ENCODE assay signal across 14 cellular contexts in the genomic region with DNA sequence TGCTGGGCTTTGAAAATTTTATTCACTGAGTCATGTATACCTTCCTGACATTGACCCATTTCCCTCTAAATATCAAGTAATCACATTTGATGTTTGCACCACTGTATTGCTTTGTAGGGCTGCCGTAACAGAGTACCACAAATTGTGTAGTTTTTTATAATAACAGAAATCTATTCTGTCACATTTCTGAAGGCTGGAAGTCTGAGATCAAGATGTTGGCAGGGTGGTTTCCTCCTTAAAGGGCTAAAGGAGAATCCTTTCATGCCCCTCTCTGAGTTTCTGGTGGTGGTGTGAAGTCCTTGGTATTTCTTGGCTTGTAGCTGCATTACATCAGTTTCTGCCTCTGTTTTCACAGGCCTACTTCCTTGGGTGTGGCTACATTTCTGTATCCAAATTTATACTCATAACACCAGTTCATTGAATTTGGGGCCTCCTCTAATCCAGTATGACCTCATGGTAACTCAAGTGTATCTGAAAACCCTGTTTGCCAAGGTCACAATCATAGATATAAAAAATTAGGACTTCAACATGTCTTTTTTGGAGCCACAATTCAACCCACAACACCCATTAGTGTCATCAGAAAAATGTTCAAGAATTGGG. TPM values are rescaled to one million over a fixed set of nuclear protein-coding genes. Genes with fewer than 3 reads are reported as not detected.
DNase-seq lines count a peak whose midpoint lies in the region; ATAC-seq, FAIRE-seq and TF ChIP-seq lines count a peak whose summit lies in the region.
"Had no signal": no experiment of that assay in that cellular context is flagged by ENCODE, and none has a peak within 500 bp of the region (broad histone marks: within the 10 kb centered on the region; RNA-seq: fewer than 3 reads in every experiment).

No MANE protein-coding gene starts in this region.

- peak; percentile 80 for FAIRE-seq in H54 (lab: Jason Lieb, UNC)

- no peak overlapping the region for H3K9ac ChIP-seq in adipocyte (ENCODE audit: low read length)
- H3K9ac ChIP-seq: BLaER1 treated with 17β-estradiol and CSF1 and Interleukin-3, amounts not matched to agents 10 nM and 100 nM had no signal

- H3K79me2 ChIP-seq in ACC112 (ENCODE audit: control insufficient read depth, insufficient read depth, low read length, unreplicated experiment): no peaks in the 10 kb centered on the region

- DNase-seq in H54 (ENCODE audit: insufficient read length, low spot score): no peak
- peak; percentile 39 for DNase-seq in adipocyte (ENCODE audit: low read depth)
- DNase-seq in heart right ventricle: no peak
- no peak for DNase-seq in NCI-H2107 treated with DMSO at 0.1 percent for 48 hours (lab: John Stamatoyannopoulos, UW; ENCODE audit: unreplicated experiment)
- DNase-seq in iPS-NIHi7 (ENCODE audit: extremely low spot score): no peak
- DNase-seq: caudate nucleus, NCI-H1694 treated with DMSO at 0.1 percent for 48 hours, occipital lobe had no signal

- intact Hi-C loops in heart right ventricle (cut with DNase I): no loop called here

- H3K4me3 ChIP-seq in ACC112 (ENCODE audit: low read depth, low read length): no peak overlapping the region
- H3K4me3 ChIP-seq in adipocyte (ENCODE audit: low read length): no peak overlapping the region
- H3K4me3 ChIP-seq in heart right ventricle: no peak overlapping the region
- H3K4me3 ChIP-seq: BLaER1 treated with 17β-estradiol and CSF1 and Interleukin-3, amounts not matched to agents 10 nM and 100 nM had no signal

- H3K36me3 ChIP-seq in ACC112 (ENCODE audit: insufficient read depth, low read length) (no peaks in the 10 kb centered on the region), adipocyte (ENCODE audit: control insufficient read depth, insufficient read depth, low read length, severe bottlenecking) (no peaks in the 10 kb centered on the region), heart right ventricle (no peaks in the 10 kb centered on the region)
- H3K36me3 ChIP-seq: BLaER1 treated with 17β-estradiol and CSF1 and Interleukin-3, amounts not matched to agents 10 nM and 100 nM had no signal

- TF ChIP-seq CTCF in heart right ventricle (IDR thresholded peaks at IDR 0.05): no peak

- H3K27ac ChIP-seq in ACC112 (ENCODE audit: low read depth, low read length): peak overlapping the region; percentile 61
- peak overlapping the region in 2 of 10 donors; percentile 41 to 45 for H3K27ac ChIP-seq in heart right ventricle
- H3K27ac ChIP-seq: foreskin keratinocyte had no signal

- ATAC-seq in heart right ventricle: peak in 6 of 8 donors; percentile 58 to 77 (median 68)
- no peak for ATAC-seq in GM18519 (IDR thresholded peaks at IDR 0.05; ENCODE audit: low FRiP score, unreplicated experiment)
- ATAC-seq in GM18858 (IDR thresholded peaks at IDR 0.05; ENCODE audit: unreplicated experiment): no peak
- ATAC-seq: foreskin keratinocyte, left lobe of liver had no signal

- no peaks in the 10 kb centered on the region for H3K27me3 ChIP-seq in ACC112 (ENCODE audit: insufficient read depth, low read length)
- peaks cover 7% of the 10 kb centered on the region for H3K27me3 ChIP-seq in adipocyte (replicated peaks; ENCODE audit: control insufficient read depth, insufficient read depth, low read length)
- no peaks in the 10 kb centered on the region for H3K27me3 ChIP-seq in heart right ventricle
- H3K27me3 ChIP-seq: BLaER1 treated with 17β-estradiol and CSF1 and Interleukin-3, amounts not matched to agents 10 nM and 100 nM had no signal

- H2AFZ ChIP-seq in ACC112 (ENCODE audit: low read length, unreplicated experiment): peak overlapping the region; percentile 22

- H3K9me3 ChIP-seq in adipocyte (ENCODE audit: control insufficient read depth, low read length) (no peaks in the 10 kb centered on the region), heart right ventricle (peaks cover 0 to 15% (median 0%) of the 10 kb centered on the region in 11 donors)

- WGBS in heart right ventricle, 2 donors: 72 to 76% methylated on average over 1 of the region's 1 CpG

- TF ChIP-seq POLR2A in H54 (IDR thresholded peaks at IDR 0.05; ENCODE audit: low read depth, low read length): no peak

- H3K4me1 ChIP-seq in ACC112 (ENCODE audit: control insufficient read depth, insufficient read depth, low read length, unreplicated experiment): peaks cover 13% of the 10 kb centered on the region
- peaks cover 2% of the 10 kb centered on the region for H3K4me1 ChIP-seq in adipocyte (ENCODE audit: control insufficient read depth, insufficient read depth, low read length)
- peaks cover 0 to 15% (median 4%) of the 10 kb centered on the region in 9 donors for H3K4me1 ChIP-seq in heart right ventricle

RNA-seq across cellular contexts. Expression of a gene that starts 29.1 kb away (rescaled TPM):
- total RNA-seq in heart right ventricle: 10 to 100 TPM; 55.9 to 94.7 (median 68.7) TPM
- 10 to 100 TPM; 19.5 to 36.3 TPM for polyA plus RNA-seq in heart right ventricle

RNA-seq across cellular contexts. Expression of a gene that starts 58.7 kb away (rescaled TPM):
- total RNA-seq in heart right ventricle: 10 to 100 TPM in 4 of 10 donors, 1 to 10 TPM in 3, under 1 TPM in 2, not detected in 1; 0.39 to 47.0 (median 6.8) TPM
- 10 to 100 TPM in 1 of 2 donors, 1 to 10 TPM in 1; 6.5 to 17.2 TPM for polyA plus RNA-seq in heart right ventricle
- total RNA-seq: foreskin keratinocyte, left lobe of liver, occipital lobe had no signal
- polyA plus RNA-seq: foreskin keratinocyte had no signal

Comparison
In these comparisons a context has a peak if more than half of its experiments do, and no peak if none do; other contexts are left out.
1. ATAC-seq: peak in heart right ventricle (6 of 8); none in GM18519 (single experiment) and GM18858 (single experiment).